In the genomic region with DNA sequence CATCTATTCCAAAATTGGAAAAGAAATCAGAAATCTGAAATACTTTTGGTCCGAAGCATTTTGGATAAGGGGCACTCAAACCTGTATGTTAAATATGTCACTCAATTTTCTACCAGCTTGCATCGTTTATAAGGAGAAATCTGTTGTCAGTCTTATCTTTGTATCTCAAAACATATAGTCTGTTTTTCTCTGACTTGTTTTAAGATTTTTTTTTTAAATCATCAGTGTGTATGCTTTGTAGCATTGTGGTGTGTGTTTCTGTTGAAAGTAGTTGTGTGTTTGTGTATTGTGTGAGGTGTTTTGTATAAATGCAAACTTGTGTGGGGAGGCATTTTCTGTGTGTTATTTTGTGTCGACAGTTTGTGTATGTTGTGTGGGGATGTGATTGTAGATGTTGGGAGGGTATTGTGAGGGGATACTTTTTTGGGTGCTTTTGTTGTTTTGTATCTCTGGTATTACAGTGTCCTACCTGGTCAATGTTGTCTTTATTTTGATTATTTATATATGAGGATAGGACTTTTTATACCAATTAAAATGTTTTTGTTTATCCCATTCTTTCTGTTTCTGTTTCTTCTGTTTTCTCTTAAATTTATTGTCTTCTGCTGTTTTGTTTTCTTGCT, we compare ENCODE assay signal across 13 cellular contexts. TPM values are rescaled to one million over a fixed set of nuclear protein-coding genes. Genes with fewer than 3 reads are reported as not detected.
DNase-seq lines count a peak whose midpoint lies in the region; ATAC-seq, FAIRE-seq and TF ChIP-seq lines count a peak whose summit lies in the region.
"Had no signal": no experiment of that assay in that cellular context is flagged by ENCODE, and none has a peak within 500 bp of the region (broad histone marks: within the 10 kb centered on the region; RNA-seq: fewer than 3 reads in every experiment).

No MANE protein-coding gene starts in this region.

- H2AFZ ChIP-seq in K562 (ENCODE audit: low read depth, low read length), result no peak overlapping the region
- H2AFZ ChIP-seq: hepatocyte had no signal

- CTCF ChIA-PET in K562 (lab: Yijun Ruan, JAX; ENCODE audit: low intra/inter-chr PET ratio), result no interaction called here

- no TSS peak for BruUV-seq in K562 (replicated peaks; lab: Mats Ljungman, UMichigan)

- WGBS in K562 (ENCODE audit: insufficient coverage, low coverage, missing lambda C conversion rate), result 78% methylated on average over 3 of the region's 3 CpGs

- H4K20me1 ChIP-seq in K562 (replicated peaks; ENCODE audit: control insufficient read depth, insufficient read depth, low read length), result no peaks in the 10 kb centered on the region

- no peak overlapping the region for H3K9ac ChIP-seq in K562 (ENCODE audit: insufficient read depth in 1 of 2, low read depth in 2 of 2, low read length in 2 of 2)

- peak overlapping the region; percentile 14 to 17 for H3K4me3 Mint-ChIP-seq in activated T-cell treated with anti-CD3 and anti-CD28 coated beads, Interleukin-2, amount 50 U/mL, for 72 hours
- H3K4me3 Mint-ChIP-seq in stimulated activated memory B cell treated with anti-CD40 and anti-IgM and Interleukin-4, amounts not matched to agents 10 μg/mL and 1 μg/mL and 100 μg/mL, for 72 hours, result no peak overlapping the region
- H3K4me3 Mint-ChIP-seq in endothelial cell (ENCODE audit: unreplicated experiment), result no peak overlapping the region
- H3K4me3 Mint-ChIP-seq: endodermal cell had no signal

- H3K27me3 ChIP-seq in K562 (ENCODE audit: control insufficient read depth in 2 of 2, insufficient read depth in 2 of 2, low read length in 2 of 2), result no peaks in the 10 kb centered on the region
- H3K27me3 ChIP-seq in foreskin keratinocyte, result no peaks in the 10 kb centered on the region
- no peaks in the 10 kb centered on the region for H3K27me3 ChIP-seq in upper lobe of right lung
- H3K27me3 ChIP-seq: body of pancreas, hepatocyte had no signal

- no peak for DNase-seq in activated T-cell treated with anti-CD3 and anti-CD28 coated beads, Interleukin-2, amount 50 U/mL, for 72 hours
- DNase-seq in activated T-cell treated with anti-CD3 and anti-CD28 coated beads, Interleukin-2, amount 50 U/mL, for 1 hour, result no peak
- DNase-seq in RKO (ENCODE audit: low spot score) (peak; percentile 35), K562 (ENCODE audit: extremely low read depth in 1 of 4, low spot score in 3 of 4) (no peak), endothelial cell (ENCODE audit: low spot score) (no peak), foreskin keratinocyte (no peak), upper lobe of right lung (no peak)
- DNase-seq: body of pancreas, endodermal cell, IMR-90, NCI-H2029 treated with DMSO at 0.1 percent for 48 hours had no signal

- no peak for TF ChIP-seq EP300 in K562 (IDR thresholded peaks at IDR 0.05; ENCODE audit: low read length)

- no peaks in the 10 kb centered on the region for H3K27me3 Mint-ChIP-seq in activated T-cell treated with anti-CD3 and anti-CD28 coated beads, Interleukin-2, amount 50 U/mL, for 72 hours (ENCODE audit: low read depth)
- H3K27me3 Mint-ChIP-seq in stimulated activated memory B cell treated with anti-CD40 and anti-IgM and Interleukin-4, amounts not matched to agents 10 μg/mL and 1 μg/mL and 100 μg/mL, for 72 hours, result no peaks in the 10 kb centered on the region
- no peaks in the 10 kb centered on the region for H3K27me3 Mint-ChIP-seq in endothelial cell (ENCODE audit: unreplicated experiment)

- H3K27ac Mint-ChIP-seq in activated T-cell treated with anti-CD3 and anti-CD28 coated beads, Interleukin-2, amount 50 U/mL, for 72 hours, result peak overlapping the region; percentile 80
- H3K27ac Mint-ChIP-seq in stimulated activated memory B cell treated with anti-CD40 and anti-IgM and Interleukin-4, amounts not matched to agents 10 μg/mL and 1 μg/mL and 100 μg/mL, for 72 hours, result peak overlapping the region; percentile 84
- H3K27ac Mint-ChIP-seq in endothelial cell (ENCODE audit: unreplicated experiment), result no peak overlapping the region
- H3K27ac Mint-ChIP-seq: endodermal cell had no signal

- TF ChIP-seq RAD21 in K562 (CRISPR knock-in tag; conservative IDR thresholded peaks at IDR 0.05 in 1 of 2, IDR thresholded peaks at IDR 0.05 in 1 of 2), result no peak

- TF ChIP-seq CTCF in K562 (IDR thresholded peaks at IDR 0.05 in 2 of 3, conservative IDR thresholded peaks at IDR 0.05 in 1 of 3; ENCODE audit: insufficient read depth in 2 of 3, low read depth in 1 of 3, low read length in 3 of 3) (no peak), endothelial cell (IDR thresholded peaks at IDR 0.05; ENCODE audit: unreplicated experiment) (no peak), foreskin keratinocyte (conservative IDR thresholded peaks at IDR 0.05) (no peak), upper lobe of right lung (IDR thresholded peaks at IDR 0.05) (no peak)

- POLR2A ChIA-PET in K562 (lab: Yijun Ruan, JAX), result interaction anchor here (0.5 kb wide), 1 partner anchor 925 kb away, joined by 3 read pairs; no protein-coding TSS in a partner anchor

- no peaks in the 10 kb centered on the region for H3K9me1 ChIP-seq in K562 (ENCODE audit: control insufficient read depth, insufficient read depth, low read length)

- no peak for FAIRE-seq in K562 (lab: Jason Lieb, UNC)

- intact Hi-C loops in K562 (cut with micrococcal nuclease) (no loop called here), upper lobe of right lung (cut with DNase I) (no loop called here)

- no peak for ATAC-seq in activated T-cell treated with anti-CD3 and anti-CD28 coated beads, Interleukin-2, amount 50 U/mL, for 72 hours (replicated peaks in 1 of 2)
- ATAC-seq in K562 (no peak), foreskin keratinocyte (no peak), upper lobe of right lung (no peak)
- no peak for ATAC-seq in stimulated activated memory B cell treated with anti-CD40 and anti-IgM and Interleukin-4, amounts not matched to agents 10 μg/mL and 1 μg/mL and 100 μg/mL, for 72 hours
- ATAC-seq: body of pancreas had no signal

- peaks cover 76% of the 10 kb centered on the region for H3K79me2 ChIP-seq in K562 (ENCODE audit: control insufficient read depth, insufficient read depth, low read length)

- H3K36me3 ChIP-seq in K562 (ENCODE audit: control insufficient read depth, insufficient read depth, low read length), result peaks cover 79% of the 10 kb centered on the region
- H3K36me3 ChIP-seq in upper lobe of right lung, result peaks cover 39% of the 10 kb centered on the region

- peaks cover 26 to 61% of the 10 kb centered on the region in 2 donors for H3K36me3 Mint-ChIP-seq in activated T-cell treated with anti-CD3 and anti-CD28 coated beads, Interleukin-2, amount 50 U/mL, for 72 hours (ENCODE audit: insufficient read depth in 2 of 2)
- peaks cover 70% of the 10 kb centered on the region for H3K36me3 Mint-ChIP-seq in stimulated activated memory B cell treated with anti-CD40 and anti-IgM and Interleukin-4, amounts not matched to agents 10 μg/mL and 1 μg/mL and 100 μg/mL, for 72 hours
- H3K36me3 Mint-ChIP-seq in endothelial cell (ENCODE audit: low read depth, unreplicated experiment), result peaks cover 18% of the 10 kb centered on the region

- H3K4me2 ChIP-seq in K562 (ENCODE audit: insufficient read depth, low read length), result no peak overlapping the region
- H3K4me2 ChIP-seq: hepatocyte had no signal

- H3K9me3 Mint-ChIP-seq in activated T-cell treated with anti-CD3 and anti-CD28 coated beads, Interleukin-2, amount 50 U/mL, for 72 hours, result peaks cover 6 to 8% of the 10 kb centered on the region in 2 donors
- H3K9me3 Mint-ChIP-seq in stimulated activated memory B cell treated with anti-CD40 and anti-IgM and Interleukin-4, amounts not matched to agents 10 μg/mL and 1 μg/mL and 100 μg/mL, for 72 hours, result peaks cover 13% of the 10 kb centered on the region
- H3K9me3 Mint-ChIP-seq in endothelial cell (ENCODE audit: unreplicated experiment), result no peaks in the 10 kb centered on the region

- peaks cover 65% of the 10 kb centered on the region for H3K4me1 Mint-ChIP-seq in activated T-cell treated with anti-CD3 and anti-CD28 coated beads, Interleukin-2, amount 50 U/mL, for 72 hours (ENCODE audit: low read depth)
- H3K4me1 Mint-ChIP-seq in stimulated activated memory B cell treated with anti-CD40 and anti-IgM and Interleukin-4, amounts not matched to agents 10 μg/mL and 1 μg/mL and 100 μg/mL, for 72 hours, result peaks cover 56% of the 10 kb centered on the region
- H3K4me1 Mint-ChIP-seq in endothelial cell (ENCODE audit: unreplicated experiment), result no peaks in the 10 kb centered on the region

- in situ Hi-C loops in K562 (cut with MboI), result no loop called here

- H3K9me3 ChIP-seq in K562 (replicated peaks; ENCODE audit: control insufficient read depth, insufficient read depth, low read depth, low read length) (peaks cover 2% of the 10 kb centered on the region), upper lobe of right lung (peaks cover 5% of the 10 kb centered on the region)
- H3K9me3 ChIP-seq: body of pancreas had no signal

- TF ChIP-seq POLR2A in K562 (conservative IDR thresholded peaks at IDR 0.05), result no peak

- no peak overlapping the region for H3K27ac ChIP-seq in K562 (ENCODE audit: extremely low read depth, low read depth, low read length)
- no peak overlapping the region for H3K27ac ChIP-seq in foreskin keratinocyte
- no peak overlapping the region for H3K27ac ChIP-seq in upper lobe of right lung
- H3K27ac ChIP-seq: body of pancreas, hepatocyte had no signal

- H3K4me3 ChIP-seq in K562, result no peak overlapping the region
- no peak overlapping the region for H3K4me3 ChIP-seq in upper lobe of right lung
- H3K4me3 ChIP-seq: body of pancreas, hepatocyte had no signal

- H3K4me1 ChIP-seq in K562 (replicated peaks in 1 of 2; ENCODE audit: control insufficient read depth in 2 of 2, insufficient read depth in 2 of 2, low read length in 2 of 2) (no peaks in the 10 kb centered on the region; a peak in 1 of 5 replicates), foreskin keratinocyte (no peaks in the 10 kb centered on the region), upper lobe of right lung (peaks cover 8% of the 10 kb centered on the region)

RNA-seq across cellular contexts. Expression of gene SMCHD1, which starts 30.9 kb away (rescaled TPM):
- 100 to 1,000 TPM; 103 to 137 TPM for total RNA-seq in activated T-cell treated with anti-CD3 and anti-CD28 coated beads, Interleukin-2, amount 50 U/mL, for 72 hours
- total RNA-seq in K562 (2011; cell fraction: chromatin; rRNA removed; ENCODE audit: low replicate concordance), result 142 and 837 TPM in 2 replicates
- 44.9 and 97.0 TPM in 2 replicates for total RNA-seq in K562 (2011; cell fraction: nucleolus; rRNA removed)
- 201 and 257 TPM in 2 replicates for total RNA-seq in K562 (2011; cell fraction: nucleoplasm; rRNA removed)
- 68.5 and 83.0 TPM in 2 replicates for total RNA-seq in K562 (2014; rRNA removed)
- 119 and 130 TPM in 2 replicates for total RNA-seq in K562 (2014; rRNA removed; fragmentation: Illumina TruSeq; extraction: Trizol)
- total RNA-seq in K562 (2015; rRNA removed; fragmentation: Illumina TruSeq; extraction: Trizol), result 131 and 144 TPM in 2 replicates
- 65.2 and 71.1 TPM in 2 replicates for total RNA-seq in K562 (2021)
- polyA plus RNA-seq in K562 (2011; rRNA removed), result 71.4 and 72.7 TPM in 2 replicates
- polyA plus RNA-seq in K562 (2011; cell fraction: cytosol; rRNA removed), result 8.8 and 31.4 TPM in 2 replicates
- 72.9 and 143 TPM in 2 replicates for polyA plus RNA-seq in K562 (2011; cell fraction: nucleus; rRNA removed)
- 31.5 and 37.2 TPM in 2 replicates for polyA plus RNA-seq in K562 (2012)
- polyA plus RNA-seq in K562 (2014; fragmentation: Illumina TruSeq; extraction: Trizol), result 64.4 and 76.4 TPM in 2 replicates
- polyA plus RNA-seq in K562 (2014; fragmentation: Nextera tagmentation; extraction: Ambion mirVana), result 1 to 10 TPM; 6.3 to 6.6 TPM
- 48.5 and 58.2 TPM in 2 replicates for polyA plus RNA-seq in K562 (2014; rRNA removed)
- 235 and 351 TPM in 2 replicates for polyA minus RNA-seq in K562 (2011; rRNA and poly(A)+ RNA removed)
- 91.7 and 120 TPM in 2 replicates for polyA minus RNA-seq in K562 (2011; cell fraction: cytosol; rRNA and poly(A)+ RNA removed)
- 163 and 443 TPM in 2 replicates for polyA minus RNA-seq in K562 (2011; cell fraction: nucleus; rRNA and poly(A)+ RNA removed)
- 28.3 TPM for total RNA-seq in endothelial cell (ENCODE audit: unreplicated experiment)
- total RNA-seq in foreskin keratinocyte, result 35.9 and 36.0 TPM in 2 replicates
- 3.1 and 5.2 TPM in 2 replicates for polyA plus RNA-seq in foreskin keratinocyte
- total RNA-seq in upper lobe of right lung, result 54.1 TPM

Comparison
In these comparisons a context has a peak if more than half of its experiments do, and no peak if none do; other contexts are left out.
1. H3K4me3 Mint-ChIP-seq: peak in activated T-cell treated with anti-CD3 and anti-CD28 coated beads, Interleukin-2, amount 50 U/mL, for 72 hours (2 of 2); none in stimulated activated memory B cell treated with anti-CD40 and anti-IgM and Interleukin-4, amounts not matched to agents 10 μg/mL and 1 μg/mL and 100 μg/mL, for 72 hours (single experiment) and endothelial cell (single experiment).